In genomic region chr3:86771741-86772512, GRCh38 we compare ENCODE assay signal across 1 cellular context.
TF ChIP-seq lines count a peak whose summit lies in the region.

No MANE protein-coding gene starts in this region.

TF ChIP-seq in HepG2, 621 proteins besides CTCF, POLR2A, EP300 and RAD21 (continued from another document):
- TF ChIP-seq HNF1A (IDR thresholded peaks at IDR 0.05; ENCODE audit: low read depth) (no peak), HNF1A (CRISPR knock-in tag; IDR thresholded peaks at IDR 0.05; ENCODE audit: borderline replicate concordance) (no peak), PHF8 (CRISPR knock-in tag; IDR thresholded peaks at IDR 0.05) (no peak), THAP11 (CRISPR knock-in tag; IDR thresholded peaks at IDR 0.05) (no peak), ZSCAN25 (CRISPR knock-in tag; IDR thresholded peaks at IDR 0.05) (no peak)
TF ChIP-seq in HepG2: peak in this region for 0.
